In the genomic region with DNA sequence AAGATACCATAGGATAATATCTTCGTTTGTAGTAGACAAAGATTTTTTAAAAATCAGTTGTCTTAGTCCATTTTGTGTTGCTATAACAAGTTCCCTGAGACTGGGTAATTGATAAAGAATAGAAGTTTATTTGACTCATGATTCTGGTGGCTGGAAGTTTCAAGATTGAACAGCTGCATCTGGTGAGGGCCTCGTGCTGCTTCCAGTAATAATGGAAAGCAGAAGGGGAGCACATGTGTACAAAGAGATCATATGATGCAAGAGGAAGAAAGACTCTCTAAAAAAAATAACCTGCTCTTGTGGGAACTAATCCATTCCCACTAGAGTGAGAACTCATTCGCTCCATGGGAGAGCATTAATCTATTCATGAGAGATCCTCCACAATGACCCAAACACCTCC, we compare ENCODE assay signal across 17 cellular contexts. TPM values are rescaled to one million over a fixed set of nuclear protein-coding genes. Genes with fewer than 3 reads are reported as not detected.
DNase-seq lines count a peak whose midpoint lies in the region; ATAC-seq and TF ChIP-seq lines count a peak whose summit lies in the region.
"Had no signal": no experiment of that assay in that cellular context is flagged by ENCODE, and none has a peak within 500 bp of the region (broad histone marks: within the 10 kb centered on the region; RNA-seq: fewer than 3 reads in every experiment).

No MANE protein-coding gene starts in this region.

- no peaks in the 10 kb centered on the region for H3K4me1 ChIP-seq in suprapubic skin
- H3K4me1 ChIP-seq: stomach had no signal

- H3K9me3 ChIP-seq in suprapubic skin = no peaks in the 10 kb centered on the region
- H3K9me3 ChIP-seq: stomach had no signal

- H3K36me3 ChIP-seq in suprapubic skin = no peaks in the 10 kb centered on the region
- H3K36me3 ChIP-seq: stomach had no signal

- H3K27ac ChIP-seq in epithelial cell of prostate (peak overlapping the region; percentile 57), suprapubic skin (no peak overlapping the region)
- H3K27ac ChIP-seq: stomach, VCaP had no signal

- DNase-seq in AG09319 (ENCODE audit: extremely low read depth, low read depth) = peak; percentile 1
- DNase-seq in DMS53 (lab: John Stamatoyannopoulos, UW) = peak; percentile 74
- peak; percentile 42 for DNase-seq in NCI-H69 (lab: John Stamatoyannopoulos, UW)
- DNase-seq in epithelial cell of prostate (ENCODE audit: low read depth, low spot score) = no peak
- DNase-seq in suprapubic skin (ENCODE audit: low spot score in 2 of 2) = no peak
- DNase-seq: CD8-positive, alpha-beta T cell; foreskin melanocyte; H7; NCI-H2081 treated with DMSO at 0.1 percent for 48 hours; stomach had no signal

- no peaks in the 10 kb centered on the region for H3K27me3 ChIP-seq in suprapubic skin
- H3K27me3 ChIP-seq: stomach had no signal

- WGBS in suprapubic skin = 53% methylated on average over 3 of the region's 3 CpGs

- no peak for TF ChIP-seq CTCF in AG09319 (IDR thresholded peaks at IDR 0.05; ENCODE audit: low read depth, low read length)
- no peak for TF ChIP-seq CTCF in suprapubic skin (IDR thresholded peaks at IDR 0.05)

- ATAC-seq in HG03159 (IDR thresholded peaks at IDR 0.05; ENCODE audit: unreplicated experiment) (no peak), HG03439 (IDR thresholded peaks at IDR 0.05; ENCODE audit: unreplicated experiment) (no peak), GM18909 (IDR thresholded peaks at IDR 0.05; ENCODE audit: poor library complexity, unreplicated experiment) (no peak)
- ATAC-seq: CD8-positive, alpha-beta T cell had no signal

- TF ChIP-seq POLR2A in suprapubic skin (IDR thresholded peaks at IDR 0.05) = no peak

- H3K4me3 ChIP-seq in suprapubic skin = no peak overlapping the region
- H3K4me3 ChIP-seq: stomach had no signal

- no peak for TF ChIP-seq EP300 in suprapubic skin (IDR thresholded peaks at IDR 0.05)

RNA-seq across cellular contexts. Expression of a gene that starts 24.8 kb away (rescaled TPM):
- 1,000 to 10,000 TPM in 3 of 4 donors, 100 to 1,000 TPM in 1; 218 to 1,530 (median 1,210) TPM for total RNA-seq in suprapubic skin
- total RNA-seq: CD8-positive, alpha-beta T cell; dermis microvascular lymphatic vessel endothelial cell; H7; OCI-LY7; skeletal muscle tissue; stomach had no signal

Comparison
In these comparisons a context has a peak if more than half of its experiments do, and no peak if none do; other contexts are left out.
1. DNase-seq: peak in AG09319 (single experiment), DMS53 (single experiment) and NCI-H69 (single experiment); none in epithelial cell of prostate (single experiment) and suprapubic skin (0 of 2).